Comparison of ENCODE assay signal across 17 cellular contexts in genomic region chr3:62161306-62161705, GRCh38.
DNase-seq lines count a peak whose midpoint lies in the region; ATAC-seq and TF ChIP-seq lines count a peak whose summit lies in the region.
"Had no signal": no experiment of that assay in that cellular context is flagged by ENCODE, and none has a peak within 500 bp of the region (broad histone marks: within the 10 kb centered on the region; RNA-seq: fewer than 3 reads in every experiment).

No MANE protein-coding gene starts in this region.

- H3F3A ChIP-seq in GM23248 (ENCODE audit: insufficient read depth) = peaks cover 24% of the 10 kb centered on the region

- 30 to 31% methylated on average over 4 of the region's 4 CpGs for WGBS in GM23248 (ENCODE audit: low coverage in 1 of 2, low lambda C conversion rate in 2 of 2, missing lambda C conversion rate in 2 of 2), 2 experiments
- WGBS in gastroesophageal sphincter (ENCODE audit: low coverage in 1 of 2), 2 donors = 24 to 29% methylated on average over 4 of the region's 4 CpGs
- WGBS in sigmoid colon, 2 donors = 75 to 86% methylated on average over 4 of the region's 4 CpGs

- H2AFZ ChIP-seq in GM23248 = no peak overlapping the region

- TF ChIP-seq CTCF in gastroesophageal sphincter (IDR thresholded peaks at IDR 0.05) (no peak), sigmoid colon (IDR thresholded peaks at IDR 0.05) (no peak)

- ATAC-seq in gastroesophageal sphincter (peak; percentile 62), GM21825 (IDR thresholded peaks at IDR 0.05; ENCODE audit: unreplicated experiment) (no peak)

- no peak overlapping the region for H3K4me3 ChIP-seq in GM23248
- no peak overlapping the region for H3K4me3 ChIP-seq in gastroesophageal sphincter
- H3K4me3 ChIP-seq in sigmoid colon = no peak overlapping the region
- H3K4me3 ChIP-seq: BLaER1 treated with 17β-estradiol and CSF1 and Interleukin-3, amounts not matched to agents 10 nM and 100 nM had no signal

- H3K4me2 ChIP-seq in GM23248 (ENCODE audit: unreplicated experiment) = no peak overlapping the region
- H3K4me2 ChIP-seq: BLaER1 treated with 17β-estradiol and CSF1 and Interleukin-3, amounts not matched to agents 10 nM and 100 nM had no signal

- peaks cover 27% of the 10 kb centered on the region for H3K4me1 ChIP-seq in GM23248 (ENCODE audit: insufficient read depth)
- peaks cover 26 to 52% (median 34%) of the 10 kb centered on the region in 3 donors for H3K4me1 ChIP-seq in gastroesophageal sphincter
- peaks cover 0 to 40% (median 34%) of the 10 kb centered on the region in 4 donors for H3K4me1 ChIP-seq in sigmoid colon

- DNase-seq in GM23248 = peak; percentile 73
- DNase-seq in astrocyte of the hippocampus (ENCODE audit: low read depth, low spot score) = peak; percentile 60
- no peak for DNase-seq in sigmoid colon
- no peak for DNase-seq in activated T-cell treated with anti-CD3 and anti-CD28 coated beads, Interleukin-2, amount 50 U/mL, for 1 hour
- no peak for DNase-seq in stimulated activated CD4-positive, alpha-beta T cell treated with anti-CD3 and anti-CD28 coated beads, Interleukin-12 subunit alpha, Interleukin-12 subunit beta, amount 100 ng/mL, for 4 hours
- no peak for DNase-seq in DMS153 (lab: John Stamatoyannopoulos, UW)
- DNase-seq: activated naive CD8-positive, alpha-beta T cell treated with anti-CD3 and anti-CD28 coated beads for 36 hours; activated T-cell treated with anti-CD3 and anti-CD28 coated beads for 4 hours; DMS79; immature natural killer cell; MM.1S; NCI-H2029 treated with DMSO at 0.1 percent for 48 hours; nucleus accumbens; SHP77 had no signal

- H3K9me3 ChIP-seq in GM23248 (ENCODE audit: low read depth) = no peaks in the 10 kb centered on the region
- no peaks in the 10 kb centered on the region for H3K9me3 ChIP-seq in gastroesophageal sphincter
- no peaks in the 10 kb centered on the region for H3K9me3 ChIP-seq in sigmoid colon

- TF ChIP-seq POLR2A in gastroesophageal sphincter (IDR thresholded peaks at IDR 0.05) = no peak
- TF ChIP-seq POLR2A in sigmoid colon (IDR thresholded peaks at IDR 0.05) = no peak

- no peak for TF ChIP-seq EP300 in gastroesophageal sphincter (IDR thresholded peaks at IDR 0.05)
- TF ChIP-seq EP300 in sigmoid colon (IDR thresholded peaks at IDR 0.05) = no peak

- H3K27ac ChIP-seq in GM23248 (no peak overlapping the region), gastroesophageal sphincter (peak overlapping the region; percentile 51 to 79 (median 73)), sigmoid colon (peak overlapping the region in 3 of 4 donors; percentile 8 to 73 (median 70))
- H3K27ac ChIP-seq: BLaER1 treated with 17β-estradiol and CSF1 and Interleukin-3, amounts not matched to agents 10 nM and 100 nM had no signal

- intact Hi-C loops in sigmoid colon (cut with DNase I) = no loop called here

- H3K36me3 ChIP-seq in GM23248 (ENCODE audit: low read depth) (no peaks in the 10 kb centered on the region), gastroesophageal sphincter (no peaks in the 10 kb centered on the region), sigmoid colon (peaks cover 0 to 9% (median 0%) of the 10 kb centered on the region in 4 donors)

- H3K9ac ChIP-seq in GM23248 = no peak overlapping the region
- H3K9ac ChIP-seq: BLaER1 treated with 17β-estradiol and CSF1 and Interleukin-3, amounts not matched to agents 10 nM and 100 nM had no signal

- in situ Hi-C loops in GM23248 (cut with MboI) = no loop called here

- H3K27me3 ChIP-seq in GM23248 (replicated peaks; ENCODE audit: insufficient read depth) (no peaks in the 10 kb centered on the region), gastroesophageal sphincter (no peaks in the 10 kb centered on the region), sigmoid colon (no peaks in the 10 kb centered on the region)
- H3K27me3 ChIP-seq: BLaER1 treated with 17β-estradiol and CSF1 and Interleukin-3, amounts not matched to agents 10 nM and 100 nM had no signal

- H4K20me1 ChIP-seq in GM23248 (ENCODE audit: insufficient read depth) = no peaks in the 10 kb centered on the region
- H4K20me1 ChIP-seq: BLaER1 treated with 17β-estradiol and CSF1 and Interleukin-3, amounts not matched to agents 10 nM and 100 nM had no signal

- H3K9me2 ChIP-seq in GM23248 (ENCODE audit: insufficient read depth) = no peaks in the 10 kb centered on the region

- no peaks in the 10 kb centered on the region for H3K79me2 ChIP-seq in GM23248 (ENCODE audit: insufficient read depth)

Comparison
In these comparisons a context has a peak if more than half of its experiments do, and no peak if none do; other contexts are left out.
1. DNase-seq: peak in GM23248 (single experiment) and astrocyte of the hippocampus (single experiment); none in sigmoid colon (single experiment), activated T-cell treated with anti-CD3 and anti-CD28 coated beads, Interleukin-2, amount 50 U/mL, for 1 hour (single experiment), stimulated activated CD4-positive, alpha-beta T cell treated with anti-CD3 and anti-CD28 coated beads, Interleukin-12 subunit alpha, Interleukin-12 subunit beta, amount 100 ng/mL, for 4 hours (single experiment) and DMS153 (single experiment).